25 cellular contexts compared by ENCODE assay signal in the genomic region with DNA sequence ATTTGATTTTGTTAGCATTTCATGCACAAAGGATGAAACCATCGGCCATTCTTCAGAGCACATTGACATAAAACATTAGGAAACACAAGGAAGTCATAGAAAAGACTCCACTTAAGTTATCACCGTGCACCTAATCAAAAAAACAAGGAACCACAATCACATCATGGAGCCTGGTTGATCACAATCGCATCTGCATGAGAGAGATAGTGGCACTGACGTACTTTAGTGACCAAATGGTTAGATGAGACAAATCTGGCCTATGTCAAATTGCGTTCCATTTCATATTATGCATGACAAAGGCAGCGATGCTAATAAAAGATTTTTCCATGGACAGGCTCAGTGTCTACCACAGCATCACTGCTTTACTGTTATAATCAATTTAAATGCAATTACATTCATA.
"Had no signal": no experiment of that assay in that cellular context is flagged by ENCODE, and none has a peak within 500 bp of the region (broad histone marks: within the 10 kb centered on the region; RNA-seq: fewer than 3 reads in every experiment).

No MANE protein-coding gene starts in this region.

- FAIRE-seq: HTR-8/SVneo, K562 had no signal

- H3K27ac ChIP-seq: HL-60, KMS-11, RWPE1 had no signal

- H3K9ac ChIP-seq: KMS-11 had no signal

- H3K27ac Mint-ChIP-seq: IgD-negative memory B cell, T-cell had no signal

- H3K4me3 ChIP-seq: K562 had no signal

- ATAC-seq: K562, Panc1, PC-3, T-cell had no signal

- DNase-seq: Kasumi-1, MM.1S, NCI-H1092 treated with DMSO at 0.1 percent for 48 hours, NCI-H1436, NCI-H187, NCI-H2029, NCI-H2081 treated with DMSO at 0.1 percent for 48 hours, NCI-H2171, NCI-H226, NCI-H446, NCI-H510A, NCI-H524 treated with DMSO at 0.1 percent for 48 hours, NCI-H69, NCI-H774, PC-3, SHP77, SW 1271, T-cell had no signal

- H3K27me3 Mint-ChIP-seq: IgD-negative memory B cell, T-cell had no signal

- H3K36me3 Mint-ChIP-seq: IgD-negative memory B cell, T-cell had no signal

- H3K4me2 ChIP-seq: KMS-11 had no signal

- H3K4me1 Mint-ChIP-seq: IgD-negative memory B cell, T-cell had no signal

- H3K4me3 Mint-ChIP-seq: IgD-negative memory B cell, T-cell had no signal
